Comparison of ENCODE assay signal across 1 cellular context in genomic region chr1:116428600-116428999, GRCh38.
TF ChIP-seq lines count a peak whose summit lies in the region.

No MANE protein-coding gene starts in this region.

TF ChIP-seq in K562, 482 proteins besides CTCF, POLR2A, EP300 and RAD21 (continued from another document):
- TF ChIP-seq USF2 (CRISPR knock-in tag; IDR thresholded peaks at IDR 0.05) (no peak), STAT5A (IDR thresholded peaks at IDR 0.05; ENCODE audit: borderline replicate concordance, low read length) (no peak), GATAD2B (IDR thresholded peaks at IDR 0.05; ENCODE audit: borderline replicate concordance) (no peak), MEF2A (IDR thresholded peaks at IDR 0.05; ENCODE audit: control insufficient read depth, low read depth, low read length) (no peak), LEF1 (IDR thresholded peaks at IDR 0.05) (no peak), FOXP1 (CRISPR knock-in tag; IDR thresholded peaks at IDR 0.05) (no peak), FOXA1 (IDR thresholded peaks at IDR 0.05; ENCODE audit: borderline replicate concordance) (no peak)
